ENCODE assay signal across 21 cellular contexts in the genomic region with DNA sequence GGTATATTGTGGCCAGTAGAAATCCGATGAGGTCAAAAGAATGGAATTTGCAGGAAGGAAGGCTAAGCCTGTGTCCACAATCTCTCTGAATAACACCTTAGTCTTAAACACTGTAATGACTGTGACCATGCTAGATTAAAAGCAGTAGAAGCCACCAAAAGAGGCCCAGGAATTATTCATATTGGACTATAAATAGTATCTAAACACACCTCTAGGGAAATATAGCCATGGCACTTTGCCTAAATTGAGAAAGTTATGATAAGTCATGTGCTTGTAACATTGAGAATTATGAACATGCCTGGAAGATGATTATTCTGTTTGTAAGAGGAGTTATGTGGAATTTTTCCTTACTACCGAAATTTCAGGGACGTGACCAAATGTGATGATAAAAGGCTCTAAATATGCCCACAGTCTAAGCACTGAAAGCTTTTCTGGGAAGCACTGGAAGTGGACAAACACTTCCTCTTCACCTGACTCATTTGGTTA.
A peak's percentile ranks its signal among the peaks of the same experiment; 100 is the strongest.
DNase-seq lines count a peak whose midpoint lies in the region; ATAC-seq, FAIRE-seq and TF ChIP-seq lines count a peak whose summit lies in the region.
"Had no signal": no experiment of that assay in that cellular context is flagged by ENCODE, and none has a peak within 500 bp of the region (broad histone marks: within the 10 kb centered on the region; RNA-seq: fewer than 3 reads in every experiment).

No MANE protein-coding gene starts in this region.

- H3K36me3 ChIP-seq in PC-3 (ENCODE audit: low read depth, low read length): no peaks in the 10 kb centered on the region
- no peaks in the 10 kb centered on the region for H3K36me3 ChIP-seq in bronchial epithelial cell (ENCODE audit: control insufficient read depth, insufficient read depth, low read length)
- H3K36me3 ChIP-seq in MM.1S (replicated peaks; ENCODE audit: insufficient read depth, low read length): no peaks in the 10 kb centered on the region
- H3K36me3 ChIP-seq: pancreas had no signal

- peak overlapping the region; percentile 45; the same call in 1 of the 2 replicates for H2AFZ ChIP-seq in PC-3 (ENCODE audit: low read length)
- no peak overlapping the region for H2AFZ ChIP-seq in MM.1S (ENCODE audit: low read length)

- TF ChIP-seq CTCF in PC-3 (conservative IDR thresholded peaks at IDR 0.05; ENCODE audit: low read depth, low read length) (no peak), bronchial epithelial cell (IDR thresholded peaks at IDR 0.05; ENCODE audit: insufficient read depth, low read length, severe bottlenecking) (no peak), retinal pigment epithelial cell (conservative IDR thresholded peaks at IDR 0.05; ENCODE audit: low read depth, low read length) (no peak), GM10266 (IDR thresholded peaks at IDR 0.05; ENCODE audit: control insufficient read depth, insufficient read depth, low read depth, missing control alignments) (no peak), MM.1S (IDR thresholded peaks at IDR 0.05; ENCODE audit: low read length) (no peak)

- no peaks in the 10 kb centered on the region for H3K9me3 ChIP-seq in PC-3 (ENCODE audit: low read length)
- H3K9me3 ChIP-seq in MM.1S (replicated peaks; ENCODE audit: insufficient read depth, low read length): no peaks in the 10 kb centered on the region
- H3K9me3 ChIP-seq: pancreas had no signal

- CTCF ChIA-PET in PC-3 (lab: Charles Lee): no interaction called here

- peak overlapping the region; percentile 82 for H3K27ac ChIP-seq in PC-3 (ENCODE audit: low read length)
- no peak overlapping the region for H3K27ac ChIP-seq in MM.1S (ENCODE audit: low read length)
- H3K27ac ChIP-seq: pancreas had no signal

- H3F3A ChIP-seq in PC-3 (ENCODE audit: low read length, unreplicated experiment): peaks cover 13% of the 10 kb centered on the region
- no peaks in the 10 kb centered on the region for H3F3A ChIP-seq in MM.1S (ENCODE audit: insufficient read depth, low read length)

- no peaks in the 10 kb centered on the region for H3K27me3 ChIP-seq in PC-3 (ENCODE audit: low read length)
- no peaks in the 10 kb centered on the region for H3K27me3 ChIP-seq in bronchial epithelial cell (ENCODE audit: control insufficient read depth, insufficient read depth, low read length)
- no peaks in the 10 kb centered on the region for H3K27me3 ChIP-seq in MM.1S (replicated peaks; ENCODE audit: insufficient read depth, low read length)
- H3K27me3 ChIP-seq: pancreas had no signal

- intact Hi-C loops in PC-3 (cut with micrococcal nuclease): loop anchor here (2.0 to 10.0 kb wide), 4 partner anchors 215 to 367 kb away; no protein-coding TSS in a partner anchor

- H3K4me1 ChIP-seq in PC-3 (ENCODE audit: insufficient read depth, low read length): peaks cover 50% of the 10 kb centered on the region
- no peaks in the 10 kb centered on the region for H3K4me1 ChIP-seq in MM.1S (ENCODE audit: low read length)
- H3K4me1 ChIP-seq: pancreas had no signal

- BruUV-seq in PC-3 (replicated peaks; lab: Mats Ljungman, UMichigan): no TSS peak

- POLR2A ChIA-PET in PC-3 (lab: Charles Lee; ENCODE audit: unreplicated experiment): no interaction called here

- H3K9me2 ChIP-seq in PC-3 (replicated peaks; ENCODE audit: low read length): no peaks in the 10 kb centered on the region
- no peaks in the 10 kb centered on the region for H3K9me2 ChIP-seq in MM.1S (replicated peaks; ENCODE audit: insufficient read depth, low read length)

- FAIRE-seq in bronchial epithelial cell (lab: Jason Lieb, UNC) (no peak), islet of Langerhans (lab: Jason Lieb, UNC) (peak; percentile 77)
- FAIRE-seq: frontal cortex, pancreas had no signal

- ATAC-seq in PC-3: peak; percentile 93
- no peak for ATAC-seq in GM19035 (IDR thresholded peaks at IDR 0.05; ENCODE audit: unreplicated experiment)

- H4K20me1 ChIP-seq in PC-3 (ENCODE audit: low read length) (no peaks in the 10 kb centered on the region), MM.1S (ENCODE audit: insufficient read depth, low read length) (no peaks in the 10 kb centered on the region)

- H3K9ac ChIP-seq in PC-3 (ENCODE audit: low read length): 0 out of 2 replicates have a peak overlapping the region, but pooled peaks have one; percentile 8
- no peak overlapping the region for H3K9ac ChIP-seq in MM.1S (ENCODE audit: low read length)

- no peaks in the 10 kb centered on the region for H3K79me2 ChIP-seq in PC-3 (ENCODE audit: low read length)
- no peaks in the 10 kb centered on the region for H3K79me2 ChIP-seq in MM.1S (ENCODE audit: low read length)

- H3K4me3 ChIP-seq in PC-3 (ENCODE audit: low read length) (peak overlapping the region; percentile 13; the same call in 1 of the 2 replicates), bronchial epithelial cell (ENCODE audit: low read depth, low read length) (no peak overlapping the region), retinal pigment epithelial cell (ENCODE audit: low read length) (no peak overlapping the region), MM.1S (ENCODE audit: low read length) (no peak overlapping the region)
- H3K4me3 ChIP-seq: pancreas, smooth muscle cell had no signal

- DNase-seq in PC-3 (peak; percentile 87), bronchial epithelial cell (ENCODE audit: low read depth) (peak; percentile 68), retinal pigment epithelial cell (ENCODE audit: low read depth) (peak; percentile 80), germinal center (ENCODE audit: low spot score) (no peak), GM10266 (ENCODE audit: extremely low spot score) (no peak), MM.1S (no peak)
- DNase-seq: activated CD4-positive, CD25-positive, alpha-beta regulatory T cell; activated CD8-positive, alpha-beta memory T cell treated with anti-CD3 and anti-CD28 coated beads for 24 hours; cerebellar nuclear complex; endodermal cell; KBM-7; naive B cell; NCI-H2081; NCI-H524; pancreas; stimulated activated CD4-positive, alpha-beta T cell treated with anti-CD3 and anti-CD28 coated beads, Interleukin-4, amount 100 ng/mL, for 4 hours; substantia nigra had no signal

- H3K4me2 ChIP-seq in PC-3 (ENCODE audit: low read length): peak overlapping the region; percentile 78
- no peak overlapping the region for H3K4me2 ChIP-seq in MM.1S (ENCODE audit: low read depth, low read length)
- H3K4me2 ChIP-seq: smooth muscle cell had no signal

Comparison
In these comparisons a context has a peak if more than half of its experiments do, and no peak if none do; other contexts are left out.
1. DNase-seq: peak in PC-3 (single experiment), bronchial epithelial cell (single experiment) and retinal pigment epithelial cell (single experiment); none in germinal center (single experiment), GM10266 (single experiment) and MM.1S (single experiment).